In genomic region chr15:39497759-39498565, GRCh38 we compare ENCODE assay signal across 16 cellular contexts.
DNase-seq lines count a peak whose midpoint lies in the region; ATAC-seq, FAIRE-seq and TF ChIP-seq lines count a peak whose summit lies in the region.
"Had no signal": no experiment of that assay in that cellular context is flagged by ENCODE, and none has a peak within 500 bp of the region (broad histone marks: within the 10 kb centered on the region; RNA-seq: fewer than 3 reads in every experiment).

No MANE protein-coding gene starts in this region.

- H2BK12ac ChIP-seq in mesenchymal stem cell (ENCODE audit: low read length in 2 of 2) = peak overlapping the region in 1 of 2 experiments; percentile 97

- H3K27ac Mint-ChIP-seq in MCF 10A (ENCODE audit: low read depth, unreplicated experiment) (no peak overlapping the region), astrocyte (ENCODE audit: unreplicated experiment) (no peak overlapping the region)

- DNase-seq in breast epithelium (ENCODE audit: low spot score in 2 of 2) (no peak), MCF 10A (ENCODE audit: unreplicated experiment) (no peak), astrocyte (ENCODE audit: low read depth) (no peak), mesenchymal stem cell (no peak), DMS 273 treated with DMSO at 0.1 percent for 48 hours (lab: John Stamatoyannopoulos, UW) (no peak), urothelium cell line (ENCODE audit: low spot score) (no peak)
- no peak for DNase-seq in stimulated activated CD4-positive, alpha-beta T cell treated with anti-CD3 and anti-CD28 coated beads, Interleukin-4, amount 100 ng/mL, for 4 hours
- DNase-seq: activated naive CD4-positive, alpha-beta T cell; GOT3; left ventricle myocardium inferior; naive thymus-derived CD8-positive, alpha-beta T cell; NCI-H187 had no signal

- intact Hi-C loops in breast epithelium (cut with DNase I; ENCODE audit: low total_unique reads) = no loop called here
- intact Hi-C loops in MCF 10A (cut with micrococcal nuclease) = loop anchor here (5.0 kb wide), 1 partner anchor 326 kb away; no protein-coding TSS in a partner anchor

- H3K9ac ChIP-seq in astrocyte (ENCODE audit: low read length) (no peak overlapping the region), mesenchymal stem cell (ENCODE audit: low read length) (no peak overlapping the region)

- no peak overlapping the region for H4K8ac ChIP-seq in mesenchymal stem cell (ENCODE audit: low read length)

- H3K4me3 Mint-ChIP-seq in MCF 10A (ENCODE audit: unreplicated experiment) = no peak overlapping the region
- H3K4me3 Mint-ChIP-seq in astrocyte (ENCODE audit: unreplicated experiment) = no peak overlapping the region
- H3K4me3 Mint-ChIP-seq: brain; naive thymus-derived CD8-positive, alpha-beta T cell had no signal

- no peaks in the 10 kb centered on the region for H3K36me3 Mint-ChIP-seq in MCF 10A (ENCODE audit: insufficient read depth, unreplicated experiment)
- no peaks in the 10 kb centered on the region for H3K36me3 Mint-ChIP-seq in astrocyte (ENCODE audit: low read depth, unreplicated experiment)
- H3K36me3 Mint-ChIP-seq: brain had no signal

- TF ChIP-seq POLR2A in breast epithelium (IDR thresholded peaks at IDR 0.05) = no peak

- H3K27ac ChIP-seq in breast epithelium (peak overlapping the region; percentile 33 to 41), astrocyte (ENCODE audit: low read depth, low read length) (no peak overlapping the region), mesenchymal stem cell (ENCODE audit: low read length, poor library complexity, severe bottlenecking) (no peak overlapping the region)
- H3K27ac ChIP-seq: A549, left ventricle myocardium inferior had no signal

- H2BK15ac ChIP-seq in mesenchymal stem cell (ENCODE audit: low read depth, poor library complexity, severe bottlenecking) = no peak overlapping the region

- H3K4me3 ChIP-seq in breast epithelium (no peak overlapping the region), astrocyte (ENCODE audit: insufficient read depth, low read depth, low read length) (no peak overlapping the region), mesenchymal stem cell (ENCODE audit: insufficient read depth in 1 of 2, low read depth in 1 of 2, low read length in 2 of 2) (no peak overlapping the region)
- H3K4me3 ChIP-seq: A549, GM12878, left ventricle myocardium inferior had no signal

- no peak overlapping the region for H3K4ac ChIP-seq in mesenchymal stem cell (ENCODE audit: low read depth in 1 of 2, low read length in 2 of 2)

- no peak overlapping the region for H2BK5ac ChIP-seq in mesenchymal stem cell (ENCODE audit: low read depth, low read length, poor library complexity, severe bottlenecking)

- H3K9me3 ChIP-seq in breast epithelium (no peaks in the 10 kb centered on the region), astrocyte (ENCODE audit: insufficient read depth, low read depth, low read length) (no peaks in the 10 kb centered on the region), mesenchymal stem cell (ENCODE audit: control insufficient read depth, low read length) (no peaks in the 10 kb centered on the region)
- H3K9me3 ChIP-seq: A549, left ventricle myocardium inferior had no signal

- CTCF ChIA-PET in MCF 10A (lab: Yijun Ruan, JAX) = interaction anchor here (0.6 to 1.8 kb wide), 3 partner anchors 10 to 985 kb away, joined by 3 to 5 read pairs (median 4); no protein-coding TSS in a partner anchor

- POLR2A ChIA-PET in MCF 10A (lab: Yijun Ruan, JAX) = interaction anchor here (1.3 kb wide), 1 partner anchor 8 kb away, joined by 4 read pairs; no protein-coding TSS in a partner anchor

- H2AK5ac ChIP-seq in mesenchymal stem cell (ENCODE audit: low read length, severe bottlenecking) = peak overlapping the region; percentile 3

- H3K4me1 ChIP-seq in breast epithelium (no peaks in the 10 kb centered on the region), astrocyte (ENCODE audit: insufficient read depth, low read length) (peaks cover 4% of the 10 kb centered on the region), mesenchymal stem cell (ENCODE audit: control insufficient read depth, insufficient read depth, low read depth, low read length) (peaks cover 18% of the 10 kb centered on the region)
- H3K4me1 ChIP-seq: A549 had no signal

- peak overlapping the region in 1 of 2 experiments; percentile 75 for H3K18ac ChIP-seq in mesenchymal stem cell (ENCODE audit: low read depth in 1 of 2, low read length in 2 of 2)

- H3K23ac ChIP-seq in mesenchymal stem cell (ENCODE audit: low read length in 2 of 2) = no peak overlapping the region

- H3K27me3 Mint-ChIP-seq in MCF 10A (ENCODE audit: insufficient read depth, unreplicated experiment) (no peaks in the 10 kb centered on the region), astrocyte (ENCODE audit: low read depth, unreplicated experiment) (peaks cover 4% of the 10 kb centered on the region)

- WGBS in mesenchymal stem cell = 66% methylated on average over 4 of the region's 4 CpGs

- H3K27me3 ChIP-seq in breast epithelium (no peaks in the 10 kb centered on the region), astrocyte (ENCODE audit: insufficient read depth, low read length) (no peaks in the 10 kb centered on the region), mesenchymal stem cell (ENCODE audit: control insufficient read depth in 1 of 2, insufficient read depth in 1 of 2, low read length in 2 of 2) (no peaks in the 10 kb centered on the region)

- BruUV-seq in MCF 10A (replicated peaks; lab: Mats Ljungman, UMichigan) = no TSS peak

- H3K4me1 Mint-ChIP-seq in MCF 10A (ENCODE audit: insufficient read depth, unreplicated experiment) (peaks cover 18% of the 10 kb centered on the region), astrocyte (ENCODE audit: low read depth, unreplicated experiment) (peaks cover 41% of the 10 kb centered on the region)

- TF ChIP-seq CTCF in breast epithelium (IDR thresholded peaks at IDR 0.05) (no peak), MCF 10A (IDR thresholded peaks at IDR 0.05; ENCODE audit: unreplicated experiment) (no peak), astrocyte (IDR thresholded peaks at IDR 0.05; ENCODE audit: insufficient read depth, low read depth, low read length) (no peak)

- peak; percentile 5 for FAIRE-seq in astrocyte (lab: Jason Lieb, UNC)
- FAIRE-seq in urothelium cell line (lab: Jason Lieb, UNC) = no peak
- FAIRE-seq: A549, GM12878 had no signal

- H3K36me3 ChIP-seq in breast epithelium = no peaks in the 10 kb centered on the region
- no peaks in the 10 kb centered on the region for H3K36me3 ChIP-seq in astrocyte (ENCODE audit: insufficient read depth, low read length)
- H3K36me3 ChIP-seq in mesenchymal stem cell (ENCODE audit: control insufficient read depth in 1 of 2, insufficient read depth in 2 of 2, low read depth in 1 of 2, low read length in 2 of 2) = no peaks in the 10 kb centered on the region
- H3K36me3 ChIP-seq: left ventricle myocardium inferior had no signal

- no peak for ATAC-seq in GM18861 (IDR thresholded peaks at IDR 0.05; ENCODE audit: unreplicated experiment)
- ATAC-seq: A549; GM12878; naive thymus-derived CD8-positive, alpha-beta T cell had no signal

- H3K79me1 ChIP-seq in mesenchymal stem cell (replicated peaks; ENCODE audit: low read length, poor library complexity, severe bottlenecking) = no peaks in the 10 kb centered on the region

- H2BK120ac ChIP-seq in mesenchymal stem cell (ENCODE audit: low read depth, low read length) = no peak overlapping the region

- peak overlapping the region in 1 of 2 experiments; percentile 68 for H3K14ac ChIP-seq in mesenchymal stem cell (ENCODE audit: low read length in 2 of 2)

- H4K91ac ChIP-seq in mesenchymal stem cell (ENCODE audit: low read length) = no peak overlapping the region

- no peaks in the 10 kb centered on the region for H3K79me2 ChIP-seq in astrocyte (ENCODE audit: insufficient read depth, low read length)

- H4K20me1 ChIP-seq in astrocyte (ENCODE audit: insufficient read depth, low read length) = no peaks in the 10 kb centered on the region

- H3K9me3 Mint-ChIP-seq in MCF 10A (ENCODE audit: unreplicated experiment) (no peaks in the 10 kb centered on the region), astrocyte (ENCODE audit: unreplicated experiment) (peaks cover 3% of the 10 kb centered on the region)
- H3K9me3 Mint-ChIP-seq: brain; naive thymus-derived CD8-positive, alpha-beta T cell had no signal

- H3K4me2 ChIP-seq in astrocyte (ENCODE audit: low read length) (no peak overlapping the region), mesenchymal stem cell (ENCODE audit: low read length, poor library complexity, severe bottlenecking) (no peak overlapping the region)
- H3K4me2 ChIP-seq: A549 had no signal

- H2AFZ ChIP-seq in astrocyte (ENCODE audit: low read depth, low read length) = no peak overlapping the region
- H2AFZ ChIP-seq in mesenchymal stem cell (ENCODE audit: low read depth, low read length) = no peak overlapping the region

Comparison
In these comparisons a context has a peak if more than half of its experiments do, and no peak if none do; other contexts are left out.
1. H3K27ac ChIP-seq: peak in breast epithelium (2 of 2); none in astrocyte (single experiment) and mesenchymal stem cell (single experiment).